21 cellular contexts compared by ENCODE assay signal in genomic region chr18:79918089-79919011, GRCh38. TPM values are rescaled to one million over a fixed set of nuclear protein-coding genes. Genes with fewer than 3 reads are reported as not detected.
DNase-seq lines count a peak whose midpoint lies in the region; ATAC-seq, FAIRE-seq and TF ChIP-seq lines count a peak whose summit lies in the region.
"Had no signal": no experiment of that assay in that cellular context is flagged by ENCODE, and none has a peak within 500 bp of the region (broad histone marks: within the 10 kb centered on the region; RNA-seq: fewer than 3 reads in every experiment).

No MANE protein-coding gene starts in this region.

- H3K4me1 ChIP-seq in right atrium auricular region (no peaks in the 10 kb centered on the region), ovary (ENCODE audit: insufficient read depth) (no peaks in the 10 kb centered on the region), aorta (ENCODE audit: control insufficient read depth in 1 of 2, insufficient read depth in 2 of 2, low read length in 2 of 2) (no peaks in the 10 kb centered on the region)
- H3K4me1 ChIP-seq: adrenal gland, right lobe of liver had no signal

- no peak for TF ChIP-seq EP300 in ovary (IDR thresholded peaks at IDR 0.05)

- H3K36me3 ChIP-seq in right atrium auricular region (peaks cover 32% of the 10 kb centered on the region), ovary (no peaks in the 10 kb centered on the region), aorta (ENCODE audit: control insufficient read depth in 1 of 2, insufficient read depth in 2 of 2, low read length in 1 of 2) (no peaks in the 10 kb centered on the region)

- FAIRE-seq in RCC 7860 (lab: Jason Lieb, UNC) = no peak
- FAIRE-seq: bronchial epithelial cell had no signal

- DNase-seq in left ventricle myocardium superior = peak; percentile 20
- DNase-seq in left cardiac atrium = no peak
- peak; percentile 46 for DNase-seq in right atrium auricular region (ENCODE audit: low spot score)
- peak in 3 of 5 donors; percentile 13 to 25 (median 13) for DNase-seq in ovary
- peak; percentile 43 to 66 for DNase-seq in aorta
- DNase-seq in RCC 7860 (ENCODE audit: low spot score) = no peak
- no peak for DNase-seq in NCI-H1048 (lab: John Stamatoyannopoulos, UW)
- DNase-seq: activated CD4-positive, CD25-positive, alpha-beta regulatory T cell; DMS 273 treated with DMSO at 0.1 percent for 48 hours; NCI-H1930; NCI-H226; NCI-H82; PC-9 had no signal

- H3K27me3 ChIP-seq in right atrium auricular region = no peaks in the 10 kb centered on the region
- no peaks in the 10 kb centered on the region for H3K27me3 ChIP-seq in ovary
- H3K27me3 ChIP-seq in aorta (ENCODE audit: control insufficient read depth in 1 of 2, insufficient read depth in 2 of 2, low read length in 1 of 2) = no peaks in the 10 kb centered on the region
- H3K27me3 ChIP-seq: adrenal gland, dorsolateral prefrontal cortex, gastrocnemius medialis, right lobe of liver had no signal

- no peak overlapping the region for H3K4me3 ChIP-seq in right atrium auricular region
- no peak overlapping the region for H3K4me3 ChIP-seq in ovary
- H3K4me3 ChIP-seq in aorta (ENCODE audit: low read length in 2 of 2) = no peak overlapping the region
- H3K4me3 ChIP-seq: adrenal gland, dorsolateral prefrontal cortex, gastrocnemius medialis, PC-9, right lobe of liver had no signal

- intact Hi-C loops in left ventricle myocardium superior (cut with micrococcal nuclease) = no loop called here
- intact Hi-C loops in left cardiac atrium (cut with DNase I) = no loop called here
- intact Hi-C loops in ovary (cut with DNase I) = no loop called here
- intact Hi-C loops in aorta (cut with DNase I) = no loop called here

- no peak overlapping the region for H3K27ac ChIP-seq in right atrium auricular region
- no peak overlapping the region for H3K27ac ChIP-seq in ovary
- no peak overlapping the region for H3K27ac ChIP-seq in aorta (ENCODE audit: low read depth in 1 of 2, low read length in 2 of 2)
- H3K27ac ChIP-seq: adrenal gland, C4-2B, dorsolateral prefrontal cortex, gastrocnemius medialis, HL-60, PC-9, right lobe of liver had no signal

- TF ChIP-seq POLR2A in ovary (IDR thresholded peaks at IDR 0.05) = no peak

- TF ChIP-seq CTCF in right atrium auricular region (IDR thresholded peaks at IDR 0.05) (no peak), ovary (IDR thresholded peaks at IDR 0.05) (no peak)

- WGBS in ovary, 3 donors = 94 to 96% (median 96%) methylated on average over 42 of the region's 42 CpGs
- 94% methylated on average over 40 to 42 of the region's 42 CpGs for WGBS in aorta, 2 donors

- H3K9me3 ChIP-seq in right atrium auricular region = no peaks in the 10 kb centered on the region
- no peaks in the 10 kb centered on the region for H3K9me3 ChIP-seq in ovary
- no peaks in the 10 kb centered on the region for H3K9me3 ChIP-seq in aorta (ENCODE audit: control insufficient read depth, low read length)
- H3K9me3 ChIP-seq: adrenal gland, gastrocnemius medialis, right lobe of liver had no signal

- ATAC-seq in left ventricle myocardium superior (no peak), left cardiac atrium (no peak), aorta (ENCODE audit: low FRiP score) (no peak), HG03442 (IDR thresholded peaks at IDR 0.05; ENCODE audit: unreplicated experiment) (no peak)
- ATAC-seq: gastrocnemius medialis had no signal

RNA-seq across cellular contexts. Expression of gene SLC66A2, which starts 33.1 kb away (rescaled TPM):
- total RNA-seq in left ventricle myocardium superior (28.9 TPM), left cardiac atrium (10 to 100 TPM; 31.5 to 31.9 TPM), right atrium auricular region (10 to 100 TPM; 21.4 to 22.9 TPM), ovary (10 to 100 TPM; 16.3 to 31.1 (median 27.0) TPM), aorta (10 to 100 TPM; 40.1 to 47.7 TPM)
- polyA plus RNA-seq in ovary (10 to 100 TPM in 1 of 2 donors, 1 to 10 TPM in 1; 2.1 to 27.8 TPM), aorta (10 to 100 TPM; 12.9 to 48.8 TPM)

RNA-seq across cellular contexts. Expression of gene HSBP1L1, which starts 46.1 kb away (rescaled TPM):
- total RNA-seq in left ventricle myocardium superior (14.5 TPM), left cardiac atrium (1 to 10 TPM; 9.4 TPM), right atrium auricular region (10 to 100 TPM in 1 of 2 donors, 1 to 10 TPM in 1; 8.6 to 13.0 TPM), ovary (10 to 100 TPM in 6 of 7 donors, 1 to 10 TPM in 1; 7.6 to 26.2 (median 12.3) TPM), aorta (10 to 100 TPM in 1 of 2 donors, 1 to 10 TPM in 1; 7.9 to 13.0 TPM)
- polyA plus RNA-seq in ovary (10 to 100 TPM; 11.4 to 15.9 TPM), aorta (10 to 100 TPM in 1 of 2 donors, 1 to 10 TPM in 1; 5.1 to 11.3 TPM)

Comparison
In these comparisons a context has a peak if more than half of its experiments do, and no peak if none do; other contexts are left out.
1. DNase-seq: peak in left ventricle myocardium superior (single experiment), right atrium auricular region (single experiment), ovary (3 of 5) and aorta (2 of 2); none in left cardiac atrium (single experiment), RCC 7860 (single experiment) and NCI-H1048 (single experiment).